Comparison of ENCODE assay signal across 17 cellular contexts in the genomic region with DNA sequence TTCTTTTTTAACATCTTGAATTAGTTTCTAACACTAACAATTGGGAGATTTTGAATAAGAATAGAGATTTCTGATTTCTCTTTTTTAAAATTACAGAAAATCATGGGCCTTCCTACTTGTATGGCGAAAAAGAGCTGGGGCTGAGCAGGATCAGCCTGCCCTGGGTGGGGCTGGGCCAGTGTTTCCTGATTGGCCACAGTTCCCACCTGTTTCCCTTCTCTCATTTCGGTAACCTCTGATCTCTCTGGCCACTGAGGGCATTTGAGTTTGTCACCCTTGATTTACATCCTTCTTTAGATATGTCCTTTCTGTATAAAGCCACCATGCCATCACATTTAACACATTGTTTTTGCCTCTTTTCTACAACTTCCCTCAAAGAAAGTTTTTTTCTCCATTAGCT.
DNase-seq lines count a peak whose midpoint lies in the region; ATAC-seq and TF ChIP-seq lines count a peak whose summit lies in the region.
"Had no signal": no experiment of that assay in that cellular context is flagged by ENCODE, and none has a peak within 500 bp of the region (broad histone marks: within the 10 kb centered on the region; RNA-seq: fewer than 3 reads in every experiment).

No MANE protein-coding gene starts in this region.

- TF ChIP-seq EP300 in suprapubic skin (IDR thresholded peaks at IDR 0.05): no peak

- H3K27me3 Mint-ChIP-seq in GM23338 (ENCODE audit: insufficient read depth, low read depth, poor library complexity): peaks cover 1% of the 10 kb centered on the region
- H3K27me3 Mint-ChIP-seq in nephron progenitor cell (ENCODE audit: low read depth, poor library complexity): peaks cover 10% of the 10 kb centered on the region
- H3K27me3 Mint-ChIP-seq: CD4-positive, alpha-beta memory T cell had no signal

- no peaks in the 10 kb centered on the region for H3F3A ChIP-seq in GM23338 (replicated peaks; ENCODE audit: low read depth)

- H3K4me3 ChIP-seq in GM23338: no peak overlapping the region
- no peak overlapping the region for H3K4me3 ChIP-seq in gastrocnemius medialis
- no peak overlapping the region for H3K4me3 ChIP-seq in suprapubic skin
- H3K4me3 ChIP-seq: GM12878 had no signal

- H3K4me3 Mint-ChIP-seq in GM23338: no peak overlapping the region
- H3K4me3 Mint-ChIP-seq in nephron progenitor cell: peak overlapping the region; percentile 4
- H3K4me3 Mint-ChIP-seq: CD4-positive, alpha-beta memory T cell had no signal

- H3K36me3 ChIP-seq in GM23338 (ENCODE audit: insufficient read depth): no peaks in the 10 kb centered on the region
- H3K36me3 ChIP-seq in gastrocnemius medialis: no peaks in the 10 kb centered on the region
- no peaks in the 10 kb centered on the region for H3K36me3 ChIP-seq in suprapubic skin

- TF ChIP-seq CTCF in GM23338 (conservative IDR thresholded peaks at IDR 0.05; ENCODE audit: low read depth in 2 of 2) (no peak), nephron progenitor cell (IDR thresholded peaks at IDR 0.05) (no peak), gastrocnemius medialis (IDR thresholded peaks at IDR 0.05 in 4 of 5, conservative IDR thresholded peaks at IDR 0.05 in 1 of 5) (no peak), suprapubic skin (IDR thresholded peaks at IDR 0.05) (no peak)

- 0 out of 2 replicates have a peak, but pooled peaks cover 2% of the 10 kb centered on the region for H3K9me2 ChIP-seq in GM23338 (ENCODE audit: insufficient read depth)

- H3K36me3 Mint-ChIP-seq in GM23338 (ENCODE audit: low read depth): no peaks in the 10 kb centered on the region
- H3K36me3 Mint-ChIP-seq in nephron progenitor cell (ENCODE audit: low read depth): peaks cover 16% of the 10 kb centered on the region

- TF ChIP-seq POLR2A in gastrocnemius medialis (IDR thresholded peaks at IDR 0.05) (no peak), suprapubic skin (IDR thresholded peaks at IDR 0.05) (no peak)

- H3K79me2 ChIP-seq in GM23338 (replicated peaks; ENCODE audit: insufficient read depth): no peaks in the 10 kb centered on the region

- H3K4me1 Mint-ChIP-seq in GM23338: peaks cover 10% of the 10 kb centered on the region
- peaks cover 64% of the 10 kb centered on the region for H3K4me1 Mint-ChIP-seq in nephron progenitor cell

- no peaks in the 10 kb centered on the region for H4K20me1 ChIP-seq in GM23338 (replicated peaks; ENCODE audit: insufficient read depth)

- no peak for DNase-seq in GM23338 (ENCODE audit: low spot score)
- peak; percentile 46 for DNase-seq in ecto neural progenitor cell (ENCODE audit: low spot score)
- no peak for DNase-seq in nephron progenitor cell
- no peak for DNase-seq in gastrocnemius medialis
- no peak for DNase-seq in GOT3 (lab: John Stamatoyannopoulos, UW)
- DNase-seq in suprapubic skin (ENCODE audit: low spot score in 2 of 2): no peak
- DNase-seq in stimulated activated naive CD4-positive, alpha-beta T cell treated with Interleukin-2 at 50 U/mL for 16 hours (lab: John Stamatoyannopoulos, UW): no peak
- no peak for DNase-seq in CD1c-positive myeloid dendritic cell (ENCODE audit: extremely low spot score)
- DNase-seq: CD4-positive, alpha-beta memory T cell; GF-D8; HCEC 1CT; KG1; NCI-H1694 treated with DMSO at 0.1 percent for 48 hours; NCI-H510A; NCI-H748 treated with DMSO at 0.1 percent for 48 hours; SIG-M5 had no signal

- no peak overlapping the region for H3K4me2 ChIP-seq in GM23338

- H3K9me3 Mint-ChIP-seq in GM23338 (no peaks in the 10 kb centered on the region), nephron progenitor cell (peaks cover 28% of the 10 kb centered on the region)
- H3K9me3 Mint-ChIP-seq: CD4-positive, alpha-beta memory T cell had no signal

- no peaks in the 10 kb centered on the region for H3K9me3 ChIP-seq in gastrocnemius medialis
- H3K9me3 ChIP-seq in suprapubic skin: no peaks in the 10 kb centered on the region

- no peak overlapping the region for H2AFZ ChIP-seq in GM23338

- intact Hi-C loops in gastrocnemius medialis (cut with DNase I; ENCODE audit: low total_unique reads): no loop called here

- 76% methylated on average over 2 of the region's 2 CpGs for WGBS in suprapubic skin

- H3K4me1 ChIP-seq in GM23338 (ENCODE audit: insufficient read depth): no peaks in the 10 kb centered on the region
- peaks cover 31 to 40% of the 10 kb centered on the region in 2 donors for H3K4me1 ChIP-seq in gastrocnemius medialis
- H3K4me1 ChIP-seq in suprapubic skin: peaks cover 18% of the 10 kb centered on the region

- peak; percentile 35 for ATAC-seq in GM23338
- ATAC-seq in gastrocnemius medialis: peak; percentile 23 to 56
- ATAC-seq: GM12878 had no signal

- no peak overlapping the region for H3K27ac ChIP-seq in GM23338 (ENCODE audit: low read depth)
- H3K27ac ChIP-seq in gastrocnemius medialis: peak overlapping the region; percentile 66 to 84 (median 80)
- H3K27ac ChIP-seq in suprapubic skin: no peak overlapping the region

- no peak overlapping the region for H3K27ac Mint-ChIP-seq in GM23338
- H3K27ac Mint-ChIP-seq in nephron progenitor cell: peak overlapping the region; percentile 96

- H3K27me3 ChIP-seq in GM23338 (ENCODE audit: insufficient read depth): no peaks in the 10 kb centered on the region
- no peaks in the 10 kb centered on the region for H3K27me3 ChIP-seq in gastrocnemius medialis
- H3K27me3 ChIP-seq in suprapubic skin: no peaks in the 10 kb centered on the region

- in situ Hi-C loops in gastrocnemius medialis (cut with MboI; ENCODE audit: low sequenced_read_pairs in 4 of 4): loop anchor here in 1 of 4 donors (25.0 kb wide), 1 partner anchor 249 kb away; the partner anchor contains the start of gene ZFP36L1

TF ChIP-seq in GM23338, 12 proteins besides CTCF, POLR2A, EP300 and RAD21 (continues in another document):
- TF ChIP-seq EZH2phosphoT487 (IDR thresholded peaks at IDR 0.05; ENCODE audit: unreplicated experiment) (no peak), CREB1 (CRISPR knock-in tag; IDR thresholded peaks at IDR 0.05; ENCODE audit: low read depth) (no peak), JUNB (IDR thresholded peaks at IDR 0.05; ENCODE audit: unreplicated experiment) (no peak), ZNF114 (CRISPR knock-in tag; IDR thresholded peaks at IDR 0.05) (no peak), EZH2 (IDR thresholded peaks at IDR 0.05; ENCODE audit: low read depth, unreplicated experiment) (no peak), NANOG (IDR thresholded peaks at IDR 0.05; ENCODE audit: borderline replicate concordance) (no peak), STAT1 (IDR thresholded peaks at IDR 0.05; ENCODE audit: unreplicated experiment) (no peak)
- TF ChIP-seq, protein P1, sequence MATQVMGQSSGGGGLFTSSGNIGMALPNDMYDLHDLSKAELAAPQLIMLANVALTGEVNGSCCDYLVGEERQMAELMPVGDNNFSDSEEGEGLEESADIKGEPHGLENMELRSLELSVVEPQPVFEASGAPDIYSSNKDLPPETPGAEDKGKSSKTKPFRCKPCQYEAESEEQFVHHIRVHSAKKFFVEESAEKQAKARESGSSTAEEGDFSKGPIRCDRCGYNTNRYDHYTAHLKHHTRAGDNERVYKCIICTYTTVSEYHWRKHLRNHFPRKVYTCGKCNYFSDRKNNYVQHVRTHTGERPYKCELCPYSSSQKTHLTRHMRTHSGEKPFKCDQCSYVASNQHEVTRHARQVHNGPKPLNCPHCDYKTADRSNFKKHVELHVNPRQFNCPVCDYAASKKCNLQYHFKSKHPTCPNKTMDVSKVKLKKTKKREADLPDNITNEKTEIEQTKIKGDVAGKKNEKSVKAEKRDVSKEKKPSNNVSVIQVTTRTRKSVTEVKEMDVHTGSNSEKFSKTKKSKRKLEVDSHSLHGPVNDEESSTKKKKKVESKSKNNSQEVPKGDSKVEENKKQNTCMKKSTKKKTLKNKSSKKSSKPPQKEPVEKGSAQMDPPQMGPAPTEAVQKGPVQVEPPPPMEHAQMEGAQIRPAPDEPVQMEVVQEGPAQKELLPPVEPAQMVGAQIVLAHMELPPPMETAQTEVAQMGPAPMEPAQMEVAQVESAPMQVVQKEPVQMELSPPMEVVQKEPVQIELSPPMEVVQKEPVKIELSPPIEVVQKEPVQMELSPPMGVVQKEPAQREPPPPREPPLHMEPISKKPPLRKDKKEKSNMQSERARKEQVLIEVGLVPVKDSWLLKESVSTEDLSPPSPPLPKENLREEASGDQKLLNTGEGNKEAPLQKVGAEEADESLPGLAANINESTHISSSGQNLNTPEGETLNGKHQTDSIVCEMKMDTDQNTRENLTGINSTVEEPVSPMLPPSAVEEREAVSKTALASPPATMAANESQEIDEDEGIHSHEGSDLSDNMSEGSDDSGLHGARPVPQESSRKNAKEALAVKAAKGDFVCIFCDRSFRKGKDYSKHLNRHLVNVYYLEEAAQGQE (IDR thresholded peaks at IDR 0.05; ENCODE audit: unreplicated experiment): no peak
- TF ChIP-seq, protein P2, sequence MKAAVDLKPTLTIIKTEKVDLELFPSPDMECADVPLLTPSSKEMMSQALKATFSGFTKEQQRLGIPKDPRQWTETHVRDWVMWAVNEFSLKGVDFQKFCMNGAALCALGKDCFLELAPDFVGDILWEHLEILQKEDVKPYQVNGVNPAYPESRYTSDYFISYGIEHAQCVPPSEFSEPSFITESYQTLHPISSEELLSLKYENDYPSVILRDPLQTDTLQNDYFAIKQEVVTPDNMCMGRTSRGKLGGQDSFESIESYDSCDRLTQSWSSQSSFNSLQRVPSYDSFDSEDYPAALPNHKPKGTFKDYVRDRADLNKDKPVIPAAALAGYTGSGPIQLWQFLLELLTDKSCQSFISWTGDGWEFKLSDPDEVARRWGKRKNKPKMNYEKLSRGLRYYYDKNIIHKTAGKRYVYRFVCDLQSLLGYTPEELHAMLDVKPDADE (IDR thresholded peaks at IDR 0.05): no peak

Comparison
In these comparisons a context has a peak if more than half of its experiments do, and no peak if none do; other contexts are left out.
1. H3K27ac ChIP-seq: peak in gastrocnemius medialis (4 of 4); none in GM23338 (single experiment) and suprapubic skin (single experiment).